ENCODE assay signal across 20 cellular contexts in the genomic region with DNA sequence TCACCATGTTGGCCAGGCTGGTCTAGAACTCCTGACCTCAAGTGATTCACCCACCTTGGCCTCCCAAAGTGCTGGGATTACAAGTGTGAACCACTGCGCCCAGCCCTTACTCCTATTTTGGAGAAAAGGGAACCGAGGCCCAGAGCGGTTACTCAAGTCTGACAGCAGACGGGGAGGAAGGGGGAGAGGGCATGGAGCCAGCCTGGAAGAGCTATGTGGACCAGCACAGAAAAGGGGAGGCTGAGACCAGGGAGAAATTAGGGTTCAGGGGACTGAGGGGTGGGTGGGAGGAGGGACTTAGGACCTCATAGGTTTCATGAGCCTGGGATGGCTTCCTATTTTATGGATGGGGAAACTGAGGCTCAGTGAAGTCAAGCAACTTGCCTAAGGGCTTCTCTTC. TPM values are rescaled to one million over a fixed set of nuclear protein-coding genes. Genes with fewer than 3 reads are reported as not detected.
A peak's percentile ranks its signal among the peaks of the same experiment; 100 is the strongest.
DNase-seq lines count a peak whose midpoint lies in the region; ATAC-seq and TF ChIP-seq lines count a peak whose summit lies in the region.
"Had no signal": no experiment of that assay in that cellular context is flagged by ENCODE, and none has a peak within 500 bp of the region (broad histone marks: within the 10 kb centered on the region; RNA-seq: fewer than 3 reads in every experiment).

No MANE protein-coding gene starts in this region.

- H3K9me3 Mint-ChIP-seq in activated naive CD8-positive, alpha-beta T cell (ENCODE audit: low read depth), result no peaks in the 10 kb centered on the region
- H3K9me3 Mint-ChIP-seq in nephron (no peaks in the 10 kb centered on the region), CD14-positive monocyte (peaks cover 0 to 8% (median 4%) of the 10 kb centered on the region in 7 donors)
- H3K9me3 Mint-ChIP-seq: CD4-positive, alpha-beta T cell; endodermal cell; stimulated activated memory B cell treated with anti-CD40 and anti-IgM and Interleukin-4, amounts not matched to agents 10 μg/mL and 1 μg/mL and 100 μg/mL, for 72 hours had no signal

- no peak overlapping the region for H3K27ac ChIP-seq in right cardiac atrium (ENCODE audit: low read length)
- H3K27ac ChIP-seq: tibial artery had no signal

- H3K36me3 Mint-ChIP-seq in activated naive CD8-positive, alpha-beta T cell, result peaks cover 5% of the 10 kb centered on the region
- H3K36me3 Mint-ChIP-seq in nephron (ENCODE audit: low read depth) (no peaks in the 10 kb centered on the region), CD14-positive monocyte (peaks cover 0 to 5% of the 10 kb centered on the region in 2 donors)
- H3K36me3 Mint-ChIP-seq: stimulated activated memory B cell treated with anti-CD40 and anti-IgM and Interleukin-4, amounts not matched to agents 10 μg/mL and 1 μg/mL and 100 μg/mL, for 72 hours had no signal

- H3K4me3 ChIP-seq in right cardiac atrium (ENCODE audit: low read length), result peak overlapping the region; percentile 13
- H3K4me3 ChIP-seq: lung, tibial artery had no signal

- ATAC-seq in right cardiac atrium, result no peak
- no peak for ATAC-seq in left ventricle myocardium superior
- ATAC-seq in HG02623 (IDR thresholded peaks at IDR 0.05; ENCODE audit: unreplicated experiment), result no peak
- ATAC-seq: stimulated activated memory B cell treated with anti-CD40 and anti-IgM and Interleukin-4, amounts not matched to agents 10 μg/mL and 1 μg/mL and 100 μg/mL, for 72 hours had no signal

- no peaks in the 10 kb centered on the region for H3K27me3 ChIP-seq in right cardiac atrium (ENCODE audit: control insufficient read depth, insufficient read depth)

- peaks cover 26% of the 10 kb centered on the region for H3K4me1 Mint-ChIP-seq in activated naive CD8-positive, alpha-beta T cell (ENCODE audit: low read depth)
- H3K4me1 Mint-ChIP-seq in nephron, result peaks cover 9% of the 10 kb centered on the region
- H3K4me1 Mint-ChIP-seq in CD14-positive monocyte, result peaks cover 29% of the 10 kb centered on the region

- TF ChIP-seq CTCF in nephron (IDR thresholded peaks at IDR 0.05; ENCODE audit: unreplicated experiment in 3 of 3), result no peak
- no peak for TF ChIP-seq CTCF in CD14-positive monocyte (IDR thresholded peaks at IDR 0.05)

- intact Hi-C loops in right cardiac atrium (cut with DNase I) (no loop called here), left ventricle myocardium superior (cut with micrococcal nuclease) (no loop called here), CD14-positive monocyte (cut with micrococcal nuclease) (no loop called here)

- no peak overlapping the region for H3K27ac Mint-ChIP-seq in activated naive CD8-positive, alpha-beta T cell
- H3K27ac Mint-ChIP-seq in nephron (no peak overlapping the region), CD14-positive monocyte (no peak overlapping the region)
- H3K27ac Mint-ChIP-seq: CD4-positive, alpha-beta T cell; endodermal cell; stimulated activated memory B cell treated with anti-CD40 and anti-IgM and Interleukin-4, amounts not matched to agents 10 μg/mL and 1 μg/mL and 100 μg/mL, for 72 hours had no signal

- H3K27me3 Mint-ChIP-seq in activated naive CD8-positive, alpha-beta T cell, result peaks cover 8% of the 10 kb centered on the region
- peaks cover 88% of the 10 kb centered on the region for H3K27me3 Mint-ChIP-seq in nephron (ENCODE audit: low read depth)
- peaks cover 42 to 54% (median 50%) of the 10 kb centered on the region in 3 donors for H3K27me3 Mint-ChIP-seq in CD14-positive monocyte (ENCODE audit: low read depth in 3 of 3)

- H3K9me3 ChIP-seq in right cardiac atrium (ENCODE audit: control insufficient read depth, low read length), result no peaks in the 10 kb centered on the region
- H3K9me3 ChIP-seq: tibial artery had no signal

- H3K4me1 ChIP-seq in right cardiac atrium (ENCODE audit: control insufficient read depth, insufficient read depth, low read length), result no peaks in the 10 kb centered on the region

- peak overlapping the region; percentile 82 for H3K4me3 Mint-ChIP-seq in activated naive CD8-positive, alpha-beta T cell
- H3K4me3 Mint-ChIP-seq in nephron, result peak overlapping the region in 2 of 3 experiments; percentile 41 to 73
- peak overlapping the region in 1 of 2 donors; percentile 81 for H3K4me3 Mint-ChIP-seq in CD14-positive monocyte
- H3K4me3 Mint-ChIP-seq: CD4-positive, alpha-beta T cell had no signal

- 56% methylated on average over 4 of the region's 4 CpGs for WGBS in right cardiac atrium

- DNase-seq in right cardiac atrium (peak in 1 of 3 donors; percentile 52), left ventricle myocardium superior (no peak), NCI-H2196 treated with DMSO at 0.1 percent for 48 hours (lab: John Stamatoyannopoulos, UW; ENCODE audit: unreplicated experiment) (no peak), CD14-positive monocyte (ENCODE audit: low spot score) (no peak)
- DNase-seq in activated CD8-positive, alpha-beta memory T cell treated with anti-CD3 and anti-CD28 coated beads for 24 hours, result no peak
- DNase-seq: activated CD4-positive, alpha-beta T cell treated with anti-CD3 and anti-CD28 coated beads, Interleukin-2, amount 50 U/mL, for 4 hours; anterior cingulate cortex; CD4-positive, alpha-beta T cell; endodermal cell; NCI-H2227 treated with DMSO at 0.1 percent for 48 hours; RPMI8226; SW 1271; tibial artery had no signal

RNA-seq across cellular contexts. Expression of a gene that starts 1.5 kb away (rescaled TPM):
- total RNA-seq in right cardiac atrium (100 to 1,000 TPM; 110 to 191 (median 168) TPM), left ventricle myocardium superior (1.3 TPM)
- polyA plus RNA-seq in right cardiac atrium (110 TPM), CD14-positive monocyte (not detected)
- total RNA-seq: CD4-positive, alpha-beta T cell; pulmonary artery endothelial cell had no signal
- polyA plus RNA-seq: AG04450 had no signal

RNA-seq across cellular contexts. Expression of a gene that starts 33.3 kb away (rescaled TPM):
- total RNA-seq in right cardiac atrium (10 to 100 TPM; 14.8 to 20.6 (median 17.7) TPM), left ventricle myocardium superior (13.7 TPM)
- polyA plus RNA-seq in right cardiac atrium (16.0 TPM), CD14-positive monocyte (1 to 10 TPM; 6.2 to 9.7 TPM)

RNA-seq across cellular contexts. Expression of a gene that starts 56.7 kb away (rescaled TPM):
- total RNA-seq in right cardiac atrium, result 10 to 100 TPM; 17.3 to 27.8 (median 21.6) TPM
- polyA plus RNA-seq in right cardiac atrium, result 10.6 TPM
- 7.1 TPM for total RNA-seq in left ventricle myocardium superior
- 1 to 10 TPM; 3.7 to 9.2 TPM for polyA plus RNA-seq in CD14-positive monocyte

Comparison
In these comparisons a context has a peak if more than half of its experiments do, and no peak if none do; other contexts are left out.
1. RNA of a gene that starts 1.5 kb away (total RNA-seq): 110 to 191 TPM in right cardiac atrium; 1.3 TPM in left ventricle myocardium superior (single experiment); every median in the first group is over 10 times any median in the second.